23 cellular contexts compared by ENCODE assay signal in genomic region chr17:75703191-75703590, GRCh38. TPM values are rescaled to one million over a fixed set of nuclear protein-coding genes. Genes with fewer than 3 reads are reported as not detected.
A peak's percentile ranks its signal among the peaks of the same experiment; 100 is the strongest.
DNase-seq lines count a peak whose midpoint lies in the region; ATAC-seq lines count a peak whose summit lies in the region.
"Had no signal": no experiment of that assay in that cellular context is flagged by ENCODE, and none has a peak within 500 bp of the region (broad histone marks: within the 10 kb centered on the region; RNA-seq: fewer than 3 reads in every experiment).

No MANE protein-coding gene starts in this region.

- H3K27ac ChIP-seq in caudate nucleus (ENCODE audit: low read depth, low read length): peak overlapping the region; percentile 100
- H3K27ac ChIP-seq: BLaER1, HL-60, PC-9, SK-N-MC had no signal

- DNase-seq in left ventricle myocardium superior (peak; percentile 13), cardiac septum (ENCODE audit: low spot score) (no peak), caudate nucleus (lab: John Stamatoyannopoulos, UW) (peak in 1 of 61 donors; percentile 40), islet precursor cell (peak; percentile 52), DMS 273 (lab: John Stamatoyannopoulos, UW; ENCODE audit: unreplicated experiment) (no peak), SW480 (ENCODE audit: low spot score) (no peak)
- DNase-seq: 8988T; CD4-positive, CD25-positive, alpha-beta regulatory T cell; H9; NCI-H1092; NCI-H1417 treated with DMSO at 0.1 percent for 48 hours; NCI-H1694 treated with DMSO at 0.1 percent for 48 hours; NCI-H2081; NCI-H2227 treated with DMSO at 0.1 percent for 48 hours; NCI-H526 treated with DMSO at 0.1 percent for 48 hours; PC-9; RPMI8226; SHP77 treated with DMSO at 0.1 percent for 48 hours had no signal

- intact Hi-C loops in left ventricle myocardium superior (cut with micrococcal nuclease) (no loop called here), cardiac septum (cut with DNase I) (no loop called here)

- ATAC-seq in left ventricle myocardium superior (no peak), HG03108 (IDR thresholded peaks at IDR 0.05; ENCODE audit: unreplicated experiment) (no peak)
- ATAC-seq: GM23338 had no signal

RNA-seq across cellular contexts. Expression of gene ITGB4, which starts 18.1 kb away (rescaled TPM):
- 8.8 TPM for total RNA-seq in left ventricle myocardium superior
- total RNA-seq in cardiac septum: 5.7 TPM
- total RNA-seq: CD4-positive, CD25-positive, alpha-beta regulatory T cell had no signal

RNA-seq across cellular contexts. Expression of gene SAP30BP, which starts 36.1 kb away (rescaled TPM):
- 47.8 TPM for total RNA-seq in left ventricle myocardium superior
- 47.2 TPM for total RNA-seq in cardiac septum

RNA-seq across cellular contexts. Expression of gene RECQL5, which starts 36.2 kb away (rescaled TPM):
- total RNA-seq in left ventricle myocardium superior: 14.3 TPM
- 11.3 TPM for total RNA-seq in cardiac septum

Comparison
In these comparisons a context has a peak if more than half of its experiments do, and no peak if none do; other contexts are left out.
1. DNase-seq: peak in left ventricle myocardium superior (single experiment) and islet precursor cell (single experiment); none in cardiac septum (single experiment), DMS 273 (single experiment) and SW480 (single experiment).